In genomic region chr2:238121511-238122286, GRCh38 we compare ENCODE assay signal across 1 cellular context.
TF ChIP-seq lines count a peak whose summit lies in the region.

No MANE protein-coding gene starts in this region.

TF ChIP-seq in IMR-90, 13 proteins besides CTCF, POLR2A, EP300 and RAD21:
- TF ChIP-seq MAFK (IDR thresholded peaks at IDR 0.05; ENCODE audit: low read depth, low read length) = no peak
- TF ChIP-seq RFX5 (IDR thresholded peaks at IDR 0.05; ENCODE audit: low read depth, low read length) = no peak
- TF ChIP-seq MAZ (IDR thresholded peaks at IDR 0.05; ENCODE audit: borderline replicate concordance, low read depth, low read length) = no peak
- no peak for TF ChIP-seq RCOR1 (IDR thresholded peaks at IDR 0.05; ENCODE audit: insufficient replicate concordance, low read length)
- TF ChIP-seq SMC3 (IDR thresholded peaks at IDR 0.05; ENCODE audit: low read depth, low read length) = no peak
- TF ChIP-seq FOS (IDR thresholded peaks at IDR 0.05; ENCODE audit: low read depth, low read length) = no peak
- TF ChIP-seq NFE2L2 (IDR thresholded peaks at IDR 0.05; ENCODE audit: low read depth, low read length) = no peak
- TF ChIP-seq USF2 (IDR thresholded peaks at IDR 0.05; ENCODE audit: low read depth, low read length) = no peak
- TF ChIP-seq ELK1 (IDR thresholded peaks at IDR 0.05; ENCODE audit: borderline replicate concordance, low read depth, low read length) = no peak
- TF ChIP-seq CEBPB (IDR thresholded peaks at IDR 0.05; ENCODE audit: low read depth, low read length) = no peak
